In genomic region chr3:27454914-27455313, GRCh38 we compare ENCODE assay signal across 9 cellular contexts. TPM values are rescaled to one million over a fixed set of nuclear protein-coding genes. Genes with fewer than 3 reads are reported as not detected.
A peak's percentile ranks its signal among the peaks of the same experiment; 100 is the strongest.
DNase-seq lines count a peak whose midpoint lies in the region; ATAC-seq and TF ChIP-seq lines count a peak whose summit lies in the region.
"Had no signal": no experiment of that assay in that cellular context is flagged by ENCODE, and none has a peak within 500 bp of the region (broad histone marks: within the 10 kb centered on the region; RNA-seq: fewer than 3 reads in every experiment).

No MANE protein-coding gene starts in this region.

- H3K27me3 ChIP-seq in skeletal muscle tissue (ENCODE audit: control insufficient read depth in 3 of 3, insufficient read depth in 3 of 3, low read length in 3 of 3) (no peaks in the 10 kb centered on the region), esophagus muscularis mucosa (no peaks in the 10 kb centered on the region)
- H3K27me3 ChIP-seq: suprapubic skin had no signal

- no peak for TF ChIP-seq POLR2A in esophagus muscularis mucosa (IDR thresholded peaks at IDR 0.05; ENCODE audit: low read depth)

- no peaks in the 10 kb centered on the region for H3K27me3 Mint-ChIP-seq in T-helper 2 cell treated with Interferon-gamma antibody and Interleukin-4, amounts not matched to agents 5 μg/mL and 100 μg/mL, for 36 hours (ENCODE audit: low read depth)

- peaks cover 25% of the 10 kb centered on the region for H3K36me3 Mint-ChIP-seq in T-helper 2 cell treated with Interferon-gamma antibody and Interleukin-4, amounts not matched to agents 5 μg/mL and 100 μg/mL, for 36 hours (ENCODE audit: low read depth)

- H3K9me3 Mint-ChIP-seq in T-helper 2 cell treated with Interferon-gamma antibody and Interleukin-4, amounts not matched to agents 5 μg/mL and 100 μg/mL, for 36 hours = no peaks in the 10 kb centered on the region

- intact Hi-C loops in esophagus muscularis mucosa (cut with DNase I) = no loop called here

- peak; percentile 34 for DNase-seq in SIG-M5 treated with dmso at 0.1 percent for 504 hours (lab: John Stamatoyannopoulos, UW; ENCODE audit: unreplicated experiment)
- no peak for DNase-seq in SIG-M5 (lab: John Stamatoyannopoulos, UW)
- DNase-seq in T-helper 2 cell treated with Interferon-gamma antibody and Interleukin-4, amounts not matched to agents 5 μg/mL and 100 μg/mL, for 36 hours (ENCODE audit: low spot score) = no peak
- DNase-seq in esophagus muscularis mucosa (ENCODE audit: extremely low spot score) = no peak
- DNase-seq in HT-29 (ENCODE audit: low spot score) = no peak

- peak overlapping the region; percentile 41 for H3K4me3 Mint-ChIP-seq in T-helper 2 cell treated with Interferon-gamma antibody and Interleukin-4, amounts not matched to agents 5 μg/mL and 100 μg/mL, for 36 hours

- peak overlapping the region in 2 of 3 donors; percentile 26 to 46 for H3K4me3 ChIP-seq in skeletal muscle tissue (ENCODE audit: low read length in 3 of 3)
- no peak overlapping the region for H3K4me3 ChIP-seq in esophagus muscularis mucosa
- H3K4me3 ChIP-seq: suprapubic skin had no signal

- TF ChIP-seq EP300 in esophagus muscularis mucosa (IDR thresholded peaks at IDR 0.05) = no peak

- peak overlapping the region; percentile 50 for H3K27ac Mint-ChIP-seq in T-helper 2 cell treated with Interferon-gamma antibody and Interleukin-4, amounts not matched to agents 5 μg/mL and 100 μg/mL, for 36 hours

- peak overlapping the region in 1 of 3 donors; percentile 58 for H3K9ac ChIP-seq in skeletal muscle tissue (ENCODE audit: low read depth in 1 of 3, low read length in 3 of 3)

- TF ChIP-seq CTCF in esophagus muscularis mucosa (IDR thresholded peaks at IDR 0.05) = no peak

- peaks cover 35% of the 10 kb centered on the region for H3K4me1 Mint-ChIP-seq in T-helper 2 cell treated with Interferon-gamma antibody and Interleukin-4, amounts not matched to agents 5 μg/mL and 100 μg/mL, for 36 hours (ENCODE audit: low read depth)

- ATAC-seq in HG02642 (IDR thresholded peaks at IDR 0.05; ENCODE audit: poor library complexity, unreplicated experiment) (peak; percentile 66), HG03439 (IDR thresholded peaks at IDR 0.05; ENCODE audit: unreplicated experiment) (no peak)

- H3K27ac ChIP-seq in skeletal muscle tissue (ENCODE audit: low read depth, low read length) (peak overlapping the region; percentile 25), esophagus muscularis mucosa (replicated peaks in 1 of 4) (no peak overlapping the region)
- H3K27ac ChIP-seq: suprapubic skin had no signal

- H3K9me3 ChIP-seq in skeletal muscle tissue (ENCODE audit: control insufficient read depth in 3 of 3, low read length in 3 of 3) (no peaks in the 10 kb centered on the region), esophagus muscularis mucosa (no peaks in the 10 kb centered on the region)
- H3K9me3 ChIP-seq: suprapubic skin had no signal

- H3K36me3 ChIP-seq in skeletal muscle tissue (ENCODE audit: control insufficient read depth in 3 of 3, insufficient read depth in 3 of 3, low read length in 3 of 3) = no peaks in the 10 kb centered on the region
- no peaks in the 10 kb centered on the region for H3K36me3 ChIP-seq in esophagus muscularis mucosa
- H3K36me3 ChIP-seq: suprapubic skin had no signal

- H3K4me1 ChIP-seq in skeletal muscle tissue (ENCODE audit: control insufficient read depth in 3 of 3, insufficient read depth in 3 of 3, low read length in 3 of 3) = no peaks in the 10 kb centered on the region
- peaks cover 0 to 24% (median 15%) of the 10 kb centered on the region in 4 donors for H3K4me1 ChIP-seq in esophagus muscularis mucosa

RNA-seq across cellular contexts. Expression of gene SLC4A7, which starts 29.3 kb away (rescaled TPM):
- total RNA-seq in skeletal muscle tissue (54.3 TPM), esophagus muscularis mucosa (10 to 100 TPM; 20.3 to 44.0 (median 31.7) TPM)
- total RNA-seq in HT-29 (2014; rRNA removed; shearing (Covaris generic)) = 12.7 and 19.6 TPM in 2 replicates

Comparison
In these comparisons a context has a peak if more than half of its experiments do, and no peak if none do; other contexts are left out.
1. H3K4me3 ChIP-seq: peak in skeletal muscle tissue (2 of 3); none in esophagus muscularis mucosa (0 of 4).